Comparison of ENCODE assay signal across 20 cellular contexts in genomic region chr5:34484591-34485228, GRCh38.
A peak's percentile ranks its signal among the peaks of the same experiment; 100 is the strongest.
DNase-seq lines count a peak whose midpoint lies in the region; ATAC-seq, FAIRE-seq and TF ChIP-seq lines count a peak whose summit lies in the region.
"Had no signal": no experiment of that assay in that cellular context is flagged by ENCODE, and none has a peak within 500 bp of the region (broad histone marks: within the 10 kb centered on the region; RNA-seq: fewer than 3 reads in every experiment).

No MANE protein-coding gene starts in this region.

- H3K36me3 Mint-ChIP-seq in neural progenitor cell: peaks cover 2% of the 10 kb centered on the region
- H3K36me3 Mint-ChIP-seq in activated CD4-positive, alpha-beta memory T cell treated with anti-CD3 and anti-CD28 coated beads, Interleukin-2, amount 10 ng/mL, durations not matched to agents 7 days and 5 days (ENCODE audit: low read depth): no peaks in the 10 kb centered on the region

- peaks cover 59% of the 10 kb centered on the region for H3K4me1 ChIP-seq in body of pancreas
- H3K4me1 ChIP-seq in neural progenitor cell: peaks cover 26% of the 10 kb centered on the region

- peak overlapping the region; percentile 7 for H3K4me3 Mint-ChIP-seq in neural progenitor cell
- no peak overlapping the region for H3K4me3 Mint-ChIP-seq in activated CD4-positive, alpha-beta memory T cell treated with anti-CD3 and anti-CD28 coated beads, Interleukin-2, amount 10 ng/mL, durations not matched to agents 7 days and 5 days

- TF ChIP-seq POLR2A in body of pancreas (IDR thresholded peaks at IDR 0.05): no peak

- H3F3A ChIP-seq in neural progenitor cell (ENCODE audit: low read depth): peaks cover 14% of the 10 kb centered on the region

- H3K9me3 ChIP-seq in body of pancreas (no peaks in the 10 kb centered on the region), neural progenitor cell (ENCODE audit: low read depth) (no peaks in the 10 kb centered on the region)
- H3K9me3 ChIP-seq: adrenal gland, Caco-2, SJCRH30 had no signal

- H4K20me1 ChIP-seq in neural progenitor cell (ENCODE audit: low read depth): no peaks in the 10 kb centered on the region

- peaks cover 35% of the 10 kb centered on the region for H3K4me1 Mint-ChIP-seq in neural progenitor cell
- H3K4me1 Mint-ChIP-seq in activated CD4-positive, alpha-beta memory T cell treated with anti-CD3 and anti-CD28 coated beads, Interleukin-2, amount 10 ng/mL, durations not matched to agents 7 days and 5 days: peaks cover 5% of the 10 kb centered on the region

- peaks cover 4% of the 10 kb centered on the region for H3K27me3 Mint-ChIP-seq in neural progenitor cell (ENCODE audit: insufficient read depth, low read depth)
- H3K27me3 Mint-ChIP-seq in activated CD4-positive, alpha-beta memory T cell treated with anti-CD3 and anti-CD28 coated beads, Interleukin-2, amount 10 ng/mL, durations not matched to agents 7 days and 5 days: peaks cover 46% of the 10 kb centered on the region

- H3K27me3 ChIP-seq in body of pancreas: no peaks in the 10 kb centered on the region
- H3K27me3 ChIP-seq in neural progenitor cell: no peaks in the 10 kb centered on the region
- H3K27me3 ChIP-seq: adrenal gland, SJCRH30, stomach had no signal

- peaks cover 21% of the 10 kb centered on the region for H3K9me3 Mint-ChIP-seq in neural progenitor cell
- H3K9me3 Mint-ChIP-seq in activated CD4-positive, alpha-beta memory T cell treated with anti-CD3 and anti-CD28 coated beads, Interleukin-2, amount 10 ng/mL, durations not matched to agents 7 days and 5 days: no peaks in the 10 kb centered on the region

- intact Hi-C loops in body of pancreas (cut with DNase I): no loop called here

- H3K4me2 ChIP-seq in neural progenitor cell: peak overlapping the region; percentile 66
- H3K4me2 ChIP-seq: KMS-11 had no signal

- FAIRE-seq in HTR-8/SVneo (lab: Jason Lieb, UNC): no peak
- FAIRE-seq: GM12891, keratinocyte had no signal

- TF ChIP-seq CTCF in body of pancreas (IDR thresholded peaks at IDR 0.05) (no peak), neural progenitor cell (IDR thresholded peaks at IDR 0.05) (no peak)

- H3K36me3 ChIP-seq in body of pancreas (replicated peaks in 1 of 2; ENCODE audit: insufficient read depth in 1 of 2, low read depth in 2 of 2) (no peaks in the 10 kb centered on the region), neural progenitor cell (no peaks in the 10 kb centered on the region)
- H3K36me3 ChIP-seq: adrenal gland, SJCRH30, stomach had no signal

- ATAC-seq in body of pancreas (no peak), GM21825 (IDR thresholded peaks at IDR 0.05; ENCODE audit: unreplicated experiment) (no peak)
- ATAC-seq: activated CD4-positive, CD25-positive, alpha-beta regulatory T cell treated with anti-CD3 and anti-CD28 coated beads, Interleukin-2, amount 50 U/mL, for 24 hours had no signal

- H3K79me2 ChIP-seq in neural progenitor cell (ENCODE audit: low read depth): no peaks in the 10 kb centered on the region

- H3K9ac ChIP-seq in neural progenitor cell: no peak overlapping the region
- H3K9ac ChIP-seq: KMS-11 had no signal

- CTCF ChIA-PET in activated CD4-positive, alpha-beta memory T cell treated with anti-CD3 and anti-CD28 coated beads, Interleukin-2, amount 10 ng/mL, durations not matched to agents 7 days and 5 days (lab: Charles Lee): interaction anchor here (0.6 to 2.8 kb wide), 5 partner anchors 10 to 487 kb away, joined by 3 to 15 read pairs (median 4); no protein-coding TSS in a partner anchor

- DNase-seq in COLO668 (lab: John Stamatoyannopoulos, UW; ENCODE audit: unreplicated experiment) (peak; percentile 70), M059J (ENCODE audit: low read depth) (peak; percentile 20), body of pancreas (no peak), neural progenitor cell (ENCODE audit: low spot score) (no peak), AG08396 (ENCODE audit: low spot score) (no peak), HTR-8/SVneo (ENCODE audit: insufficient read length, low spot score) (no peak)
- DNase-seq in activated CD4-positive, alpha-beta memory T cell treated with anti-CD3 and anti-CD28 coated beads, Interleukin-2, amount 10 ng/mL, durations not matched to agents 7 days and 5 days: no peak
- DNase-seq: activated effector memory CD4-positive, alpha-beta T cell treated with Interleukin-2 at 50 U/mL for 16 hours; adrenal gland; Caco-2; GF-D8; midbrain; NCI-H2171 treated with DMSO at 0.1 percent for 48 hours; SJCRH30; stomach had no signal

- POLR2A ChIA-PET in activated CD4-positive, alpha-beta memory T cell treated with anti-CD3 and anti-CD28 coated beads, Interleukin-2, amount 10 ng/mL, durations not matched to agents 7 days and 5 days (lab: Charles Lee): no interaction called here

- no peak overlapping the region for H3K4me3 ChIP-seq in body of pancreas
- no peak overlapping the region for H3K4me3 ChIP-seq in neural progenitor cell
- H3K4me3 ChIP-seq: adrenal gland, SJCRH30, stomach had no signal

- H3K27ac ChIP-seq in body of pancreas: peak overlapping the region; percentile 9 to 87 (median 64)
- H3K27ac ChIP-seq in neural progenitor cell: no peak overlapping the region
- H3K27ac ChIP-seq: adrenal gland, KMS-11, SJCRH30 had no signal

- H3K27ac Mint-ChIP-seq in neural progenitor cell: peak overlapping the region; percentile 58
- no peak overlapping the region for H3K27ac Mint-ChIP-seq in activated CD4-positive, alpha-beta memory T cell treated with anti-CD3 and anti-CD28 coated beads, Interleukin-2, amount 10 ng/mL, durations not matched to agents 7 days and 5 days

- 29 to 34% methylated on average over 4 to 5 of the region's 5 CpGs for WGBS in body of pancreas, 2 donors

- H2AFZ ChIP-seq in neural progenitor cell (replicated peaks): no peak overlapping the region

Comparison
In these comparisons a context has a peak if more than half of its experiments do, and no peak if none do; other contexts are left out.
1. DNase-seq: peak in COLO668 (single experiment) and M059J (single experiment); none in body of pancreas (0 of 4), neural progenitor cell (single experiment), AG08396 (single experiment), HTR-8/SVneo (single experiment) and activated CD4-positive, alpha-beta memory T cell treated with anti-CD3 and anti-CD28 coated beads, Interleukin-2, amount 10 ng/mL, durations not matched to agents 7 days and 5 days (single experiment).